ENCODE assay signal across 10 cellular contexts in the genomic region with DNA sequence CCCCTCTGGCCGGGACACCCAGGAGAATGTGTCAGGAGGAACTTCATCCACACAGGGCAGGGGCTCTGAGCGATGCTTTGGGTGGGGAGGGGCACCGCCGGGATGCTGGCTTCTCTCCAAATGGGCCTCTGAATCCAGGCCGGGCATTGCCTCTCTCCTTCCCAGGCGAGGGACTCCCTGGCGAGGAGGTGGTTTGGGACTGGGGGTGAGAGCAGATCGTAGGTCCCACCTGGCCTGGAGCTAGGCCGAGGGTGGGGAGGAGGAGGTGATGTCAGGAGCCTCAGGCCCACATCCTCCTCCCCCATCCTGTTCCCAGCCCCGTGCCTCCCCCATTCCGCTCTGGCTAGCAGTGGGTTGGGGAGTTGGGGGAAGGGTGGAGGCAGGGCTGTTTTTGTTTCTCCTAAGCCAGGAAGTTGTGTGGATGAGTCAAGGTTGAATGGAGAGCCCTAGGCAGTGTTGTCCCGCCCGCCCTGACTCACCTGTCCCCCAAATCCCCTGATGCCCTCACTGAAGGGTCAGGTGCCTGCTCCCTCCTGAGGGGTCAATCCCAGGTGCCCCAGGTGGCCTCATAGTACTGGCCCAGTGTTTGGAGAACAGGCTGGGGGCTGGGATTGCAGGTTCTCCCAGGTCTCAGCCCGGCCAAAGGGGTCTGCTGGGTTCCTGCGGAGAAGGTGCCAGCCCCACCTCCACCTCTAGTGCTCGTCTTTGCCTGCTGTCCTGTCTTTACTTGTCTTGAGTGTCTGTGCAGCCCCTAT. TPM values are rescaled to one million over a fixed set of nuclear protein-coding genes. Genes with fewer than 3 reads are reported as not detected.
A peak's percentile ranks its signal among the peaks of the same experiment; 100 is the strongest.
DNase-seq lines count a peak whose midpoint lies in the region; ATAC-seq and TF ChIP-seq lines count a peak whose summit lies in the region.
"Had no signal": no experiment of that assay in that cellular context is flagged by ENCODE, and none has a peak within 500 bp of the region (broad histone marks: within the 10 kb centered on the region; RNA-seq: fewer than 3 reads in every experiment).

No MANE protein-coding gene starts in this region.

- POLR2A ChIA-PET in Caco-2 (lab: Charles Lee) (no interaction called here), GM10248 (lab: Yijun Ruan, JAX) (no interaction called here)

- H3K9me3 ChIP-seq in Caco-2 (no peaks in the 10 kb centered on the region), duodenal mucosa (ENCODE audit: control insufficient read depth in 1 of 2, low read length in 2 of 2) (no peaks in the 10 kb centered on the region), mucosa of stomach (ENCODE audit: control insufficient read depth, low read length) (no peaks in the 10 kb centered on the region)

- H3K9ac ChIP-seq in duodenal mucosa (ENCODE audit: low read depth in 1 of 2, low read length in 2 of 2) (peak overlapping the region; percentile 72 to 88), mucosa of stomach (ENCODE audit: low read length) (peak overlapping the region; percentile 98)

- H3K27me3 Mint-ChIP-seq in Caco-2 (ENCODE audit: insufficient read depth, unreplicated experiment) = no peaks in the 10 kb centered on the region

- H3K27ac ChIP-seq in duodenal mucosa (ENCODE audit: low read depth, low read length) = peak overlapping the region; percentile 84

- H3K27me3 ChIP-seq in Caco-2 (replicated peaks; ENCODE audit: control insufficient read depth, insufficient read depth, low read length) (no peaks in the 10 kb centered on the region), duodenal mucosa (ENCODE audit: control insufficient read depth in 1 of 2, insufficient read depth in 2 of 2, low read length in 2 of 2) (peaks cover 0 to 4% of the 10 kb centered on the region in 2 donors), mucosa of stomach (ENCODE audit: control insufficient read depth, insufficient read depth, low read length) (peaks cover 15% of the 10 kb centered on the region)

- TF ChIP-seq CTCF in Caco-2 (IDR thresholded peaks at IDR 0.05; ENCODE audit: insufficient read depth in 1 of 2, low read depth in 1 of 2, low read length in 1 of 2, severe bottlenecking in 1 of 2, unreplicated experiment in 1 of 2) = no peak
- TF ChIP-seq CTCF in GM10248 (IDR thresholded peaks at IDR 0.05; ENCODE audit: control extremely low read depth, extremely low read depth, low read depth, missing control alignments) = no peak

- no TSS peak for BruUV-seq in Caco-2 (replicated peaks; lab: Mats Ljungman, UMichigan)

- peak overlapping the region; percentile 96 for H3K4me3 Mint-ChIP-seq in Caco-2 (ENCODE audit: unreplicated experiment)

- H3K4me1 Mint-ChIP-seq in Caco-2 (ENCODE audit: low read depth, unreplicated experiment) = peaks cover 21% of the 10 kb centered on the region

- ATAC-seq in GM19397 (IDR thresholded peaks at IDR 0.05; ENCODE audit: unreplicated experiment) = no peak

- H3K4me3 ChIP-seq in Caco-2 (ENCODE audit: low read depth, low read length) = peak overlapping the region; percentile 73
- H3K4me3 ChIP-seq in duodenal mucosa (ENCODE audit: low read depth in 1 of 2, low read length in 2 of 2) = peak overlapping the region; percentile 75 to 79
- peak overlapping the region; percentile 62 for H3K4me3 ChIP-seq in mucosa of stomach (ENCODE audit: low read length)

- DNase-seq in Caco-2 = no peak
- DNase-seq in KBM-7 = peak; percentile 39
- no peak for DNase-seq in GM10248 (ENCODE audit: extremely low spot score)
- no peak for DNase-seq in SIG-M5 (lab: John Stamatoyannopoulos, UW)
- DNase-seq in NCI-H82 (lab: John Stamatoyannopoulos, UW) = no peak
- DNase-seq: NCI-H2171 had no signal

- in situ Hi-C loops in KBM-7 (cut with MboI; ENCODE audit: low pct_unique_long_range_greater_than_20kb, low sequenced_read_pairs) = no loop called here

- CTCF ChIA-PET in Caco-2 (lab: Charles Lee) (no interaction called here), GM10248 (lab: Yijun Ruan, JAX) (interaction anchor here (1.6 kb wide), 1 partner anchor 10 kb away, joined by 9 read pairs; a partner anchor contains a TSS)

- peaks cover 85% of the 10 kb centered on the region for H3K36me3 Mint-ChIP-seq in Caco-2 (ENCODE audit: insufficient read depth, unreplicated experiment)

- H3K36me3 ChIP-seq in Caco-2 (ENCODE audit: control insufficient read depth, insufficient read depth, low read length) (peaks cover 20% of the 10 kb centered on the region), duodenal mucosa (ENCODE audit: control insufficient read depth in 1 of 2, insufficient read depth in 2 of 2, low read length in 2 of 2) (peaks cover 13 to 23% of the 10 kb centered on the region in 2 donors), mucosa of stomach (ENCODE audit: control insufficient read depth, insufficient read depth, low read length) (no peaks in the 10 kb centered on the region)

- H3K9me3 Mint-ChIP-seq in Caco-2 (ENCODE audit: unreplicated experiment) = no peaks in the 10 kb centered on the region

- peak overlapping the region; percentile 61 for H3K27ac Mint-ChIP-seq in Caco-2 (ENCODE audit: unreplicated experiment)

- peaks cover 31% of the 10 kb centered on the region for H3K4me1 ChIP-seq in Caco-2
- H3K4me1 ChIP-seq in duodenal mucosa (ENCODE audit: control insufficient read depth in 1 of 2, insufficient read depth in 2 of 2, low read length in 2 of 2) = peaks cover 16 to 26% of the 10 kb centered on the region in 2 donors
- peaks cover 32% of the 10 kb centered on the region for H3K4me1 ChIP-seq in mucosa of stomach (ENCODE audit: control insufficient read depth, insufficient read depth, low read length)

- intact Hi-C loops in Caco-2 (cut with micrococcal nuclease; ENCODE audit: unreplicated experiment) = no loop called here

RNA-seq across cellular contexts. Expression of a gene that starts 2.8 kb away (rescaled TPM):
- total RNA-seq in Caco-2 (2022) = 83.3 and 98.6 TPM in 2 replicates
- total RNA-seq: pulmonary artery endothelial cell had no signal

RNA-seq across cellular contexts. Expression of a gene that starts 10.2 kb away (rescaled TPM):
- 42.9 and 46.3 TPM in 2 replicates for total RNA-seq in Caco-2 (2022)

RNA-seq across cellular contexts. Expression of a gene that starts 40.7 kb away (rescaled TPM):
- 121 and 124 TPM in 2 replicates for total RNA-seq in Caco-2 (2022)

RNA-seq across cellular contexts. Expression of a gene that starts 52.7 kb away (rescaled TPM):
- 14.7 and 17.4 TPM in 2 replicates for total RNA-seq in Caco-2 (2022)
